Comparison of ENCODE assay signal across 1 cellular context in genomic region chrX:97895751-97896150, GRCh38.
TF ChIP-seq lines count a peak whose summit lies in the region.

No MANE protein-coding gene starts in this region.

TF ChIP-seq in endothelial cell of umbilical vein, 7 proteins besides CTCF, POLR2A, EP300 and RAD21 (continued from another document):
- TF ChIP-seq JUN (IDR thresholded peaks at IDR 0.05; ENCODE audit: borderline replicate concordance, insufficient read depth, insufficient read length, low read depth), result no peak
- no peak for TF ChIP-seq FOS (IDR thresholded peaks at IDR 0.05; ENCODE audit: borderline replicate concordance, insufficient read depth, low read length)
- TF ChIP-seq POLR2AphosphoS5 (IDR thresholded peaks at IDR 0.05; ENCODE audit: insufficient read depth, low read depth, low read length), result no peak
- no peak for TF ChIP-seq MYC (IDR thresholded peaks at IDR 0.05; ENCODE audit: low read depth, low read length)
